Comparison of ENCODE assay signal across 1 cellular context in the genomic region with DNA sequence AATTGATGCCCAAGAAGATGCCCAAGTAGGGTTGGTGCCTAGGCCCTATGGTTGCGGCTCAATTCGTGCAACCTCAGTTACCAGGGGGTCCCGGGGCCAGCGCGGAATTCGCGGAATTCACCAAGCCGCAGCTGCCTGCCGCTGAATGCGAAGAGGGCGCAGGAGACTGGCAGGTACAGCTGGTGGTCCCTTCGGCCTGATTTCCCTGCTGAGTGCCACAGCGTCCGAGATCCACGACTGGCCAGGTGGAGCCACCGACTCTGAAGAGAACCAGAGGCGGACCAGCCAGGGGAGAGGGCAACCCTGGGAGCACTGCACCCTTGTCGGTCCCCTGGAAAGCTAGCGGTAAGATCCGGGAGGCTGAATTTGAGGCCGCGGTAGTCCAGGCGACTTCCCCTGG.
A peak's percentile ranks its signal among the peaks of the same experiment; 100 is the strongest.
TF ChIP-seq lines count a peak whose summit lies in the region.

No MANE protein-coding gene starts in this region.

TF ChIP-seq in H1, 55 proteins besides CTCF, POLR2A, EP300 and RAD21 (continued from another document):
- TF ChIP-seq EZH2 (IDR thresholded peaks at IDR 0.05; ENCODE audit: low read depth, low read length, severe bottlenecking) (peak; percentile 15), BRCA1 (IDR thresholded peaks at IDR 0.05; ENCODE audit: low read depth, low read length) (no peak), CTBP2 (IDR thresholded peaks at IDR 0.05; ENCODE audit: borderline replicate concordance, insufficient read depth, insufficient read length, low read length) (no peak), POLR2AphosphoS5 (IDR thresholded peaks at IDR 0.05; ENCODE audit: low read depth, low read length) (no peak), SIN3A (conservative IDR thresholded peaks at IDR 0.05 in 1 of 2, IDR thresholded peaks at IDR 0.05 in 1 of 2; ENCODE audit: low read depth in 1 of 2, low read length in 2 of 2) (peak in 1 of 2 experiments; percentile 52; a peak in 1 of 4 replicates), ASH2L (IDR thresholded peaks at IDR 0.05; ENCODE audit: low read length) (peak; percentile 43), BCL11A (IDR thresholded peaks at IDR 0.05; ENCODE audit: low read depth in 2 of 2, low read length in 2 of 2) (no peak), SP2 (IDR thresholded peaks at IDR 0.05; ENCODE audit: low read length) (no peak), RNF2 (IDR thresholded peaks at IDR 0.05; ENCODE audit: borderline replicate concordance, low read depth, low read length, missing control alignments, poor library complexity, severe bottlenecking) (peak; percentile 58), EGR1 (IDR thresholded peaks at IDR 0.05; ENCODE audit: borderline replicate concordance, low read depth, low read length) (no peak), TBP (IDR thresholded peaks at IDR 0.05; ENCODE audit: low read depth, low read length) (no peak), SP1 (IDR thresholded peaks at IDR 0.05; ENCODE audit: low read depth, low read length) (no peak), YY1 (IDR thresholded peaks at IDR 0.05; ENCODE audit: low read depth, low read length) (0 out of 2 replicates have a peak, but pooled peaks have one; percentile 16), RFX5 (IDR thresholded peaks at IDR 0.05; ENCODE audit: borderline replicate concordance, low read depth, low read length) (no peak), TEAD4 (IDR thresholded peaks at IDR 0.05; ENCODE audit: low read depth, low read length) (peak; percentile 98), SUZ12 (IDR thresholded peaks at IDR 0.05; ENCODE audit: low read length) (peak; percentile 72), JUND (IDR thresholded peaks at IDR 0.05; ENCODE audit: low read length) (no peak)
- TF ChIP-seq, protein P1, sequence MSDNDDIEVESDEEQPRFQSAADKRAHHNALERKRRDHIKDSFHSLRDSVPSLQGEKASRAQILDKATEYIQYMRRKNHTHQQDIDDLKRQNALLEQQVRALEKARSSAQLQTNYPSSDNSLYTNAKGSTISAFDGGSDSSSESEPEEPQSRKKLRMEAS (IDR thresholded peaks at IDR 0.05): no peak
- TF ChIP-seq, protein P2, sequence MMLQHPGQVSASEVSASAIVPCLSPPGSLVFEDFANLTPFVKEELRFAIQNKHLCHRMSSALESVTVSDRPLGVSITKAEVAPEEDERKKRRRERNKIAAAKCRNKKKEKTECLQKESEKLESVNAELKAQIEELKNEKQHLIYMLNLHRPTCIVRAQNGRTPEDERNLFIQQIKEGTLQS (IDR thresholded peaks at IDR 0.05; ENCODE audit: insufficient read depth, low read depth, low read length): no peak
